In genomic region chr12:31386364-31386777, GRCh38 we compare ENCODE assay signal across 23 cellular contexts.
DNase-seq lines count a peak whose midpoint lies in the region; ATAC-seq and TF ChIP-seq lines count a peak whose summit lies in the region.
"Had no signal": no experiment of that assay in that cellular context is flagged by ENCODE, and none has a peak within 500 bp of the region (broad histone marks: within the 10 kb centered on the region; RNA-seq: fewer than 3 reads in every experiment).

No MANE protein-coding gene starts in this region.

- POLR2A ChIA-PET in OCI-LY7 (lab: Charles Lee), result interaction anchor here (0.7 kb wide), 1 partner anchor 1352 kb away, joined by 4 read pairs; no protein-coding TSS in a partner anchor

- H3K4me1 Mint-ChIP-seq in mesothelial cell of epicardium, result peaks cover 47% of the 10 kb centered on the region
- H3K4me1 Mint-ChIP-seq: activated naive CD4-positive, alpha-beta T cell treated with anti-CD3 and anti-CD28 coated beads, Interleukin-2, amount 50 U/mL, for 24 hours had no signal

- TF ChIP-seq CTCF in OCI-LY7 (conservative IDR thresholded peaks at IDR 0.05; ENCODE audit: low read length) (no peak), mesothelial cell of epicardium (IDR thresholded peaks at IDR 0.05; ENCODE audit: unreplicated experiment) (no peak), psoas muscle (IDR thresholded peaks at IDR 0.05) (no peak)

- TSS peak; percentile 33 for BruUV-seq in OCI-LY7 (replicated peaks; lab: Mats Ljungman, UMichigan)

- H3K4me2 ChIP-seq in OCI-LY7 (ENCODE audit: low read length), result no peak overlapping the region
- H3K4me2 ChIP-seq: BLaER1 had no signal

- peaks cover 5% of the 10 kb centered on the region for H3K9me3 Mint-ChIP-seq in mesothelial cell of epicardium
- H3K9me3 Mint-ChIP-seq: activated naive CD4-positive, alpha-beta T cell treated with anti-CD3 and anti-CD28 coated beads, Interleukin-2, amount 50 U/mL, for 24 hours; activated T-cell treated with anti-CD3 and anti-CD28 coated beads, Interleukin-2, amount 50 U/mL, for 24 hours; T-helper 1 cell treated with Interleukin-12 subunit alpha and Interleukin-12 subunit beta and Interleukin-4 antibody, amounts not matched to agents 30 μg/mL and 1 μg/mL, for 36 hours had no signal

- H2AFZ ChIP-seq in OCI-LY7 (ENCODE audit: low read length), result no peak overlapping the region
- H2AFZ ChIP-seq: parathyroid adenoma had no signal

- no peak overlapping the region for H3K4me3 Mint-ChIP-seq in mesothelial cell of epicardium
- H3K4me3 Mint-ChIP-seq: activated naive CD4-positive, alpha-beta T cell treated with anti-CD3 and anti-CD28 coated beads, Interleukin-2, amount 50 U/mL, for 24 hours; activated T-cell treated with anti-CD3 and anti-CD28 coated beads, Interleukin-2, amount 50 U/mL, for 24 hours; T-helper 1 cell treated with Interleukin-12 subunit alpha and Interleukin-12 subunit beta and Interleukin-4 antibody, amounts not matched to agents 30 μg/mL and 1 μg/mL, for 36 hours had no signal

- WGBS in psoas muscle, 3 donors, result 52 to 64% (median 61%) methylated on average over 2 of the region's 2 CpGs

- H3K36me3 ChIP-seq in OCI-LY7 (ENCODE audit: insufficient read depth, low read length) (peaks cover 51% of the 10 kb centered on the region), psoas muscle (ENCODE audit: insufficient read depth in 1 of 2, low read depth in 1 of 2) (peaks cover 6 to 69% of the 10 kb centered on the region in 2 donors)
- H3K36me3 ChIP-seq: colonic mucosa had no signal

- ATAC-seq in GM18909 (IDR thresholded peaks at IDR 0.05; ENCODE audit: poor library complexity, unreplicated experiment) (no peak), psoas muscle (no peak)
- ATAC-seq: PC-3 had no signal

- no peaks in the 10 kb centered on the region for H3K9me2 ChIP-seq in OCI-LY7 (ENCODE audit: insufficient read depth, low read length)

- H3K4me3 ChIP-seq in OCI-LY7 (ENCODE audit: low read depth, low read length, poor library complexity, severe bottlenecking) (no peak overlapping the region), psoas muscle (no peak overlapping the region)
- H3K4me3 ChIP-seq: BLaER1, colonic mucosa, skin epidermis had no signal

- peaks cover 17% of the 10 kb centered on the region for H3K36me3 Mint-ChIP-seq in mesothelial cell of epicardium
- H3K36me3 Mint-ChIP-seq: activated naive CD4-positive, alpha-beta T cell treated with anti-CD3 and anti-CD28 coated beads, Interleukin-2, amount 50 U/mL, for 24 hours had no signal

- H3K4me1 ChIP-seq in OCI-LY7 (ENCODE audit: insufficient read depth, low read length, poor library complexity, severe bottlenecking) (no peaks in the 10 kb centered on the region), psoas muscle (no peaks in the 10 kb centered on the region)
- H3K4me1 ChIP-seq: BLaER1, colonic mucosa, parathyroid adenoma had no signal

- no peaks in the 10 kb centered on the region for H3K27me3 Mint-ChIP-seq in mesothelial cell of epicardium (ENCODE audit: low read depth)

- H3K27ac ChIP-seq in OCI-LY7 (ENCODE audit: low read depth, low read length, poor library complexity, severe bottlenecking) (no peak overlapping the region), psoas muscle (no peak overlapping the region)
- H3K27ac ChIP-seq: BLaER1, colonic mucosa, parathyroid adenoma, skin epidermis, VCaP had no signal

- peak overlapping the region; percentile 90 for H3K27ac Mint-ChIP-seq in mesothelial cell of epicardium
- H3K27ac Mint-ChIP-seq: activated naive CD4-positive, alpha-beta T cell treated with anti-CD3 and anti-CD28 coated beads, Interleukin-2, amount 50 U/mL, for 24 hours; activated T-cell treated with anti-CD3 and anti-CD28 coated beads, Interleukin-2, amount 50 U/mL, for 24 hours; T-helper 1 cell treated with Interleukin-12 subunit alpha and Interleukin-12 subunit beta and Interleukin-4 antibody, amounts not matched to agents 30 μg/mL and 1 μg/mL, for 36 hours had no signal

- intact Hi-C loops in OCI-LY7 (cut with micrococcal nuclease; ENCODE audit: unreplicated experiment), result no loop called here
- intact Hi-C loops in psoas muscle (cut with DNase I), result no loop called here

- CTCF ChIA-PET in OCI-LY7 (lab: Charles Lee; ENCODE audit: unreplicated experiment), result no interaction called here

- H4K20me1 ChIP-seq in OCI-LY7 (ENCODE audit: insufficient read depth, low read length), result no peaks in the 10 kb centered on the region
- H4K20me1 ChIP-seq: BLaER1 had no signal

- DNase-seq in ELF-1 (ENCODE audit: low read depth, low spot score) (peak; percentile 92), OCI-LY7 (ENCODE audit: low spot score) (no peak), iPS DF 19.7 (ENCODE audit: low read depth, low spot score) (peak; percentile 98), mesothelial cell of epicardium (ENCODE audit: low spot score in 2 of 2, unreplicated experiment in 2 of 2) (no peak), kidney glomerular epithelial cell (lab: John Stamatoyannopoulos, UW) (no peak), hepatic stellate cell (ENCODE audit: low spot score) (no peak), psoas muscle (no peak)
- DNase-seq: activated CD4-positive, alpha-beta T cell treated with anti-CD3 and anti-CD28 coated beads, Interleukin-2, amount 50 U/mL, for 48 hours; activated T-cell treated with anti-CD3 and anti-CD28 coated beads, Interleukin-2, amount 50 U/mL, for 24 hours; Calu3; colonic mucosa; NCI-H1417; NCI-H2171; NCI-H69; PC-3; stimulated activated CD4-positive, alpha-beta T cell treated with anti-CD3 and anti-CD28 coated beads, Interleukin-2, amount 100 ng/mL, for 48 hours had no signal

- H3K9me3 ChIP-seq in OCI-LY7 (ENCODE audit: low read length) (no peaks in the 10 kb centered on the region), psoas muscle (no peaks in the 10 kb centered on the region)
- H3K9me3 ChIP-seq: BLaER1, colonic mucosa had no signal

- no peaks in the 10 kb centered on the region for H3K79me2 ChIP-seq in OCI-LY7 (ENCODE audit: insufficient read depth, low read depth, low read length)
- H3K79me2 ChIP-seq: parathyroid adenoma had no signal

- H3K27me3 ChIP-seq in psoas muscle (ENCODE audit: insufficient read depth in 3 of 3, low read length in 2 of 3), result no peaks in the 10 kb centered on the region
- H3K27me3 ChIP-seq: BLaER1, colonic mucosa had no signal

Comparison
In these comparisons a context has a peak if more than half of its experiments do, and no peak if none do; other contexts are left out.
1. DNase-seq: peak in ELF-1 (single experiment) and iPS DF 19.7 (single experiment); none in OCI-LY7 (single experiment), mesothelial cell of epicardium (0 of 2), kidney glomerular epithelial cell (single experiment), hepatic stellate cell (single experiment) and psoas muscle (0 of 2).